ENCODE assay signal across 8 cellular contexts in genomic region chr3:52705688-52706686, GRCh38. TPM values are rescaled to one million over a fixed set of nuclear protein-coding genes. Genes with fewer than 3 reads are reported as not detected.
A peak's percentile ranks its signal among the peaks of the same experiment; 100 is the strongest.
DNase-seq lines count a peak whose midpoint lies in the region; ATAC-seq and TF ChIP-seq lines count a peak whose summit lies in the region.

A gene with protein sequence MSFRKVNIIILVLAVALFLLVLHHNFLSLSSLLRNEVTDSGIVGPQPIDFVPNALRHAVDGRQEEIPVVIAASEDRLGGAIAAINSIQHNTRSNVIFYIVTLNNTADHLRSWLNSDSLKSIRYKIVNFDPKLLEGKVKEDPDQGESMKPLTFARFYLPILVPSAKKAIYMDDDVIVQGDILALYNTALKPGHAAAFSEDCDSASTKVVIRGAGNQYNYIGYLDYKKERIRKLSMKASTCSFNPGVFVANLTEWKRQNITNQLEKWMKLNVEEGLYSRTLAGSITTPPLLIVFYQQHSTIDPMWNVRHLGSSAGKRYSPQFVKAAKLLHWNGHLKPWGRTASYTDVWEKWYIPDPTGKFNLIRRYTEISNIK (minus strand): TSS chr3:52705791. CDS start chr3:52700460, 5,331 bp downstream.
Gene SPCS1 (plus strand): TSS chr3:52706106. CDS start chr3:52706247, 141 bp downstream.

- TF ChIP-seq POLR2A in uterus (IDR thresholded peaks at IDR 0.05) = peak; percentile 45 to 70

- no peaks in the 10 kb centered on the region for H3K9me3 Mint-ChIP-seq in T-helper 1 cell treated with Interleukin-12 subunit alpha and Interleukin-12 subunit beta and Interleukin-4 antibody, amounts not matched to agents 30 μg/mL and 1 μg/mL, for 36 hours

- peaks cover 12% of the 10 kb centered on the region for H3K36me3 Mint-ChIP-seq in T-helper 1 cell treated with Interleukin-12 subunit alpha and Interleukin-12 subunit beta and Interleukin-4 antibody, amounts not matched to agents 30 μg/mL and 1 μg/mL, for 36 hours (ENCODE audit: low read depth)

- no peaks in the 10 kb centered on the region for H3K27me3 Mint-ChIP-seq in T-helper 1 cell treated with Interleukin-12 subunit alpha and Interleukin-12 subunit beta and Interleukin-4 antibody, amounts not matched to agents 30 μg/mL and 1 μg/mL, for 36 hours (ENCODE audit: low read depth)

- peak within 1 kb of the TSS; percentile 99 for H3K4me3 ChIP-seq in GM12875 (ENCODE audit: low read depth, low read length)
- peak within 1 kb of the TSS; percentile 64 to 75 for H3K4me3 ChIP-seq in uterus

- H3K27ac Mint-ChIP-seq in T-helper 1 cell treated with Interleukin-12 subunit alpha and Interleukin-12 subunit beta and Interleukin-4 antibody, amounts not matched to agents 30 μg/mL and 1 μg/mL, for 36 hours = peak within 1 kb of the TSS; percentile 88

- H3K4me1 ChIP-seq in uterus = peaks cover 7 to 16% of the 10 kb centered on the region in 2 donors

- DNase-seq in NCI-H1105 (lab: John Stamatoyannopoulos, UW) (peak; percentile 63), amniotic stem cell (lab: John Stamatoyannopoulos, UW) (peak; percentile 62), left ventricle myocardium superior (peak; percentile 93), putamen (ENCODE audit: low spot score) (peak; percentile 90), uterus (peak; percentile 75 to 83)

- ATAC-seq in HG02642 (IDR thresholded peaks at IDR 0.05; ENCODE audit: poor library complexity, unreplicated experiment) = peak; percentile 84
- peak; percentile 95 for ATAC-seq in left ventricle myocardium superior

- no peak for TF ChIP-seq CTCF in GM12875 (IDR thresholded peaks at IDR 0.05; ENCODE audit: borderline replicate concordance, insufficient read depth, low read depth, low read length)
- peak in 1 of 4 experiments; percentile 2 for TF ChIP-seq CTCF in uterus (IDR thresholded peaks at IDR 0.05)

- H3K27me3 ChIP-seq in uterus = no peaks in the 10 kb centered on the region

- no peaks in the 10 kb centered on the region for H3K36me3 ChIP-seq in uterus

- intact Hi-C loops in left ventricle myocardium superior (cut with micrococcal nuclease) (no loop called here), uterus (cut with DNase I; ENCODE audit: low total_unique reads) (no loop called here)

- H3K9me3 ChIP-seq in uterus = no peaks in the 10 kb centered on the region

- H3K4me3 Mint-ChIP-seq in T-helper 1 cell treated with Interleukin-12 subunit alpha and Interleukin-12 subunit beta and Interleukin-4 antibody, amounts not matched to agents 30 μg/mL and 1 μg/mL, for 36 hours = peak within 1 kb of the TSS; percentile 90

- H3K27ac ChIP-seq in uterus = peak within 1 kb of the TSS; percentile 85 to 88

- peaks cover 32% of the 10 kb centered on the region for H3K4me1 Mint-ChIP-seq in T-helper 1 cell treated with Interleukin-12 subunit alpha and Interleukin-12 subunit beta and Interleukin-4 antibody, amounts not matched to agents 30 μg/mL and 1 μg/mL, for 36 hours (ENCODE audit: low read depth)

RNA-seq across cellular contexts. Expression of the first gene that starts in this region (rescaled TPM):
- 27.4 TPM for total RNA-seq in left ventricle myocardium superior
- total RNA-seq in uterus = 100 to 1,000 TPM in 1 of 4 donors, 10 to 100 TPM in 2, 1 to 10 TPM in 1; 7.9 to 141 (median 48.9) TPM

RNA-seq across cellular contexts. Expression of gene SPCS1, which starts in this region (rescaled TPM):
- total RNA-seq in left ventricle myocardium superior = 84.1 TPM
- 10 to 100 TPM in 3 of 4 donors, 1 to 10 TPM in 1; 9.0 to 67.4 (median 59.1) TPM for total RNA-seq in uterus

Comparison
In these comparisons a context has a peak if more than half of its experiments do, and no peak if none do; other contexts are left out.
1. Peak in every context shown above with its lines: DNase-seq, ATAC-seq, H3K4me3 ChIP-seq and H3K27ac ChIP-seq.